In genomic region chr1:28592314-28593071, GRCh38 we compare ENCODE assay signal across 7 cellular contexts.
DNase-seq lines count a peak whose midpoint lies in the region; ATAC-seq and TF ChIP-seq lines count a peak whose summit lies in the region.

No MANE protein-coding gene starts in this region.

- DNase-seq in GM13977 (ENCODE audit: low spot score) (peak; percentile 61), HuH-7 (ENCODE audit: low spot score) (peak; percentile 42), Ammon's horn (ENCODE audit: low spot score) (no peak), NCI-H2029 (lab: John Stamatoyannopoulos, UW) (no peak)

- no peaks in the 10 kb centered on the region for H3K9me3 ChIP-seq in duodenal mucosa (ENCODE audit: control insufficient read depth in 1 of 2, low read length in 2 of 2)
- no peaks in the 10 kb centered on the region for H3K9me3 ChIP-seq in muscle layer of colon (ENCODE audit: low read length)

- peak overlapping the region; percentile 33 to 43 for H3K9ac ChIP-seq in duodenal mucosa (ENCODE audit: low read depth in 1 of 2, low read length in 2 of 2)
- H3K9ac ChIP-seq in muscle layer of colon (ENCODE audit: low read length) = no peak overlapping the region

- H3K36me3 ChIP-seq in duodenal mucosa (ENCODE audit: control insufficient read depth in 1 of 2, insufficient read depth in 2 of 2, low read length in 2 of 2) = no peaks in the 10 kb centered on the region
- H3K36me3 ChIP-seq in muscle layer of colon (ENCODE audit: insufficient read depth, low read length) = no peaks in the 10 kb centered on the region

- no peak for ATAC-seq in GM18517 (IDR thresholded peaks at IDR 0.05; ENCODE audit: unreplicated experiment)

- H3K4me1 ChIP-seq in duodenal mucosa (ENCODE audit: control insufficient read depth in 1 of 2, insufficient read depth in 2 of 2, low read length in 2 of 2) (peaks cover 4 to 8% of the 10 kb centered on the region in 2 donors), muscle layer of colon (ENCODE audit: insufficient read depth, low read length) (peaks cover 11% of the 10 kb centered on the region)

- H3K4me3 ChIP-seq in duodenal mucosa (ENCODE audit: low read depth in 1 of 2, low read length in 2 of 2) (peak overlapping the region; percentile 65 to 68), muscle layer of colon (ENCODE audit: low read depth in 1 of 2, low read length in 2 of 2) (peak overlapping the region; percentile 22 to 50)

- H3K27ac ChIP-seq in duodenal mucosa (ENCODE audit: low read depth, low read length) (no peak overlapping the region), muscle layer of colon (ENCODE audit: low read depth, low read length) (no peak overlapping the region)

- no peak for TF ChIP-seq CTCF in GM13977 (IDR thresholded peaks at IDR 0.05; ENCODE audit: extremely low read depth, insufficient read depth, missing control alignments)

- no peaks in the 10 kb centered on the region for H3K27me3 ChIP-seq in duodenal mucosa (ENCODE audit: control insufficient read depth in 1 of 2, insufficient read depth in 2 of 2, low read length in 2 of 2)
- no peaks in the 10 kb centered on the region for H3K27me3 ChIP-seq in muscle layer of colon (ENCODE audit: control insufficient read depth in 1 of 2, insufficient read depth in 2 of 2, low read length in 2 of 2)

- in situ Hi-C loops in GM13977 (cut with MboI; ENCODE audit: low pct_unique_long_range_greater_than_20kb, low sequenced_read_pairs, unreplicated experiment) = no loop called here

Comparison
In these comparisons a context has a peak if more than half of its experiments do, and no peak if none do; other contexts are left out.
1. DNase-seq: peak in GM13977 (single experiment) and HuH-7 (single experiment); none in Ammon's horn (single experiment) and NCI-H2029 (single experiment).